15 cellular contexts compared by ENCODE assay signal in genomic region chr6:25564953-25565352, GRCh38.
"Had no signal": no experiment of that assay in that cellular context is flagged by ENCODE, and none has a peak within 500 bp of the region (broad histone marks: within the 10 kb centered on the region; RNA-seq: fewer than 3 reads in every experiment).

No MANE protein-coding gene starts in this region.

- DNase-seq: activated B cell treated with CpG ODN at 0.5 μM for 24 hours; activated CD4-positive, alpha-beta memory T cell treated with anti-CD3 and anti-CD28 coated beads for 36 hours; activated CD4-positive, alpha-beta T cell treated with anti-CD3 and anti-CD28 coated beads for 4 hours; effector CD8-positive, alpha-beta T cell; heart left ventricle; left lung; occipital lobe; posterior cingulate gyrus; retina; spleen; stimulated activated CD4-positive, alpha-beta T cell treated with anti-CD3 and anti-CD28 coated beads, Interleukin-4, amount 100 ng/mL, for 4 hours; T1000; testis had no signal

- ATAC-seq: gastroesophageal sphincter; heart left ventricle; left lung; stimulated activated memory B cell treated with anti-CD40 and anti-IgM and Interleukin-4, amounts not matched to agents 10 μg/mL and 1 μg/mL and 100 μg/mL, for 72 hours had no signal
